In the genomic region with DNA sequence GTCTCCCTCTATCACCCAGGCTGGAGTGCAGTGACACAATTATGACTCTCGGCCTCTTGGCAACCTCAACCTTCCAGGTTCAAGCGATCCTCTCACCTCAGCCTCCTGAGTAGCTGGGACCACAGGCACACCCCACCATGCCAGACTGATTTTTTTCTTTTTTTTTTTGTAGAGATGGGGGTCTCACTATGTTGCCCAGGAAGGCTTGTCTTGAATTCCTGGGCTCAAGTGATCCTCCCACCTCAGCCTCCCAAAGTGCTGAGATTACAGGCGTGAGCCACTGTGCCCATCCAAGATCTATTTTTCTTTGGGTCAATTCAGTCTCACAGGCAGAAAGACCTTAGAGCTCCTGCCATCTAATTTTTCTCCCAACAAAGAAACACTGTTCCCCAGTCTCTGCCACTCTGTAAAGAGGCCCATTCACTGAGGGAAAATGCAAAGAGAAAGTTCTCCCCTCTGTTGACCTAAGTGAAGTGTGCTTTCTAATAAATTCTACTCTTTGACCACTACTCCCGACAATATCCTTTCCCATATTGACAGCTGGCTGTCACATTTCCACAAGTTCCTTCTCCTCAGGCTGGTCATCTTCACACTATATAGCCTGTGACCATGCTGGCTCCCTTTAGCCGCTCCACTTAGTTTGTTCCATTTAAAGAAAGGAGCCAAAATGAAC, we compare ENCODE assay signal across 20 cellular contexts.
"Had no signal": no experiment of that assay in that cellular context is flagged by ENCODE, and none has a peak within 500 bp of the region (broad histone marks: within the 10 kb centered on the region; RNA-seq: fewer than 3 reads in every experiment).

No MANE protein-coding gene starts in this region.

- H3K4me3 Mint-ChIP-seq: activated CD4-positive, alpha-beta memory T cell treated with anti-CD3 and anti-CD28 coated beads, Interleukin-2, amount 10 ng/mL, durations not matched to agents 7 days and 5 days; activated naive CD4-positive, alpha-beta T cell treated with anti-CD3 and anti-CD28 coated beads, Interleukin-2, amount 50 U/mL, for 24 hours; activated T-helper 1 cell treated with anti-CD3 and anti-CD28 coated beads, Interleukin-12 subunit alpha, Interleukin-12 subunit beta, Interleukin-2, Interleukin-4 antibody, amounts not matched to agents 30 ng/mL and 10 ng/mL and 1 ng/mL, durations not matched to agents 14 hours and 24 hours and 36 hours; brain; dendritic cell treated with granulocyte-macrophage colony-stimulating factor and Interleukin-4, amounts not matched to agents 40 ng/mL and 50 ng/mL, for 4 days; natural killer cell; T-helper 2 cell treated with Interferon-gamma antibody and Interleukin-4, amounts not matched to agents 5 μg/mL and 100 μg/mL, for 36 hours; WTC11 had no signal

- H3K4me3 ChIP-seq: lower lobe of right lung, sigmoid colon, smooth muscle cell had no signal

- H3K36me3 Mint-ChIP-seq: WTC11 had no signal

- H3K9me3 Mint-ChIP-seq: activated CD4-positive, alpha-beta memory T cell treated with anti-CD3 and anti-CD28 coated beads, Interleukin-2, amount 10 ng/mL, durations not matched to agents 7 days and 5 days; activated naive CD4-positive, alpha-beta T cell treated with anti-CD3 and anti-CD28 coated beads, Interleukin-2, amount 50 U/mL, for 24 hours; activated T-helper 1 cell treated with anti-CD3 and anti-CD28 coated beads, Interleukin-12 subunit alpha, Interleukin-12 subunit beta, Interleukin-2, Interleukin-4 antibody, amounts not matched to agents 30 ng/mL and 10 ng/mL and 1 ng/mL, durations not matched to agents 14 hours and 24 hours and 36 hours; brain; dendritic cell treated with granulocyte-macrophage colony-stimulating factor and Interleukin-4, amounts not matched to agents 40 ng/mL and 50 ng/mL, for 4 days; natural killer cell; T-helper 2 cell treated with Interferon-gamma antibody and Interleukin-4, amounts not matched to agents 5 μg/mL and 100 μg/mL, for 36 hours; WTC11 had no signal

- H3K27ac ChIP-seq: lower lobe of right lung, parathyroid adenoma, sigmoid colon had no signal

- H3K27me3 ChIP-seq: sigmoid colon had no signal

- DNase-seq: activated CD4-positive, alpha-beta memory T cell treated with anti-CD3 and anti-CD28 coated beads, Interleukin-2, amount 10 ng/mL, durations not matched to agents 7 days and 5 days; activated CD4-positive, alpha-beta T cell treated with anti-CD3 and anti-CD28 coated beads for 48 hours; activated gamma-delta T cell treated with Interleukin-2 at 50 U/mL for 16 hours; activated T-cell treated with anti-CD3 and anti-CD28 coated beads for 4 hours; effector CD4-positive, alpha-beta T cell; lower lobe of right lung; natural killer cell; sigmoid colon; stimulated activated CD4-positive, alpha-beta T cell treated with anti-CD3 and anti-CD28 coated beads, Interleukin-15, amount 100 ng/mL, for 24 hours; stimulated activated naive CD4-positive, alpha-beta T cell had no signal

- H3K4me1 Mint-ChIP-seq: activated CD4-positive, alpha-beta memory T cell treated with anti-CD3 and anti-CD28 coated beads, Interleukin-2, amount 10 ng/mL, durations not matched to agents 7 days and 5 days; activated naive CD4-positive, alpha-beta T cell treated with anti-CD3 and anti-CD28 coated beads, Interleukin-2, amount 50 U/mL, for 24 hours; natural killer cell; WTC11 had no signal

- ATAC-seq: left lobe of liver, lower lobe of right lung, natural killer cell, SK-N-SH treated with all-trans-retinoic acid at 6 μM for 48 hours, WTC11 had no signal

- H3K4me1 ChIP-seq: lower lobe of right lung, parathyroid adenoma, sigmoid colon had no signal

- H3K9me3 ChIP-seq: lower lobe of right lung, sigmoid colon had no signal

- H3K27me3 Mint-ChIP-seq: activated CD4-positive, alpha-beta memory T cell treated with anti-CD3 and anti-CD28 coated beads, Interleukin-2, amount 10 ng/mL, durations not matched to agents 7 days and 5 days; activated naive CD4-positive, alpha-beta T cell treated with anti-CD3 and anti-CD28 coated beads, Interleukin-2, amount 50 U/mL, for 24 hours; brain; dendritic cell treated with granulocyte-macrophage colony-stimulating factor and Interleukin-4, amounts not matched to agents 40 ng/mL and 50 ng/mL, for 4 days had no signal

- H3K27ac Mint-ChIP-seq: activated CD4-positive, alpha-beta memory T cell treated with anti-CD3 and anti-CD28 coated beads, Interleukin-2, amount 10 ng/mL, durations not matched to agents 7 days and 5 days; activated naive CD4-positive, alpha-beta T cell treated with anti-CD3 and anti-CD28 coated beads, Interleukin-2, amount 50 U/mL, for 24 hours; activated T-helper 1 cell treated with anti-CD3 and anti-CD28 coated beads, Interleukin-12 subunit alpha, Interleukin-12 subunit beta, Interleukin-2, Interleukin-4 antibody, amounts not matched to agents 30 ng/mL and 10 ng/mL and 1 ng/mL, durations not matched to agents 14 hours and 24 hours and 36 hours; dendritic cell treated with granulocyte-macrophage colony-stimulating factor and Interleukin-4, amounts not matched to agents 40 ng/mL and 50 ng/mL, for 4 days; natural killer cell; T-helper 2 cell treated with Interferon-gamma antibody and Interleukin-4, amounts not matched to agents 5 μg/mL and 100 μg/mL, for 36 hours; WTC11 had no signal
